8 cellular contexts compared by ENCODE assay signal in genomic region chr6:33206864-33207568, GRCh38. TPM values are rescaled to one million over a fixed set of nuclear protein-coding genes. Genes with fewer than 3 reads are reported as not detected.
DNase-seq lines count a peak whose midpoint lies in the region; FAIRE-seq and TF ChIP-seq lines count a peak whose summit lies in the region.

No MANE protein-coding gene starts in this region.

- H3K4me1 ChIP-seq in HUES64 (ENCODE audit: insufficient read depth, low read length) (peaks cover 26% of the 10 kb centered on the region), muscle layer of duodenum (ENCODE audit: control insufficient read depth in 1 of 2, insufficient read depth in 2 of 2, low read length in 2 of 2) (peaks cover 12 to 41% of the 10 kb centered on the region in 2 donors)

- peaks cover 63% of the 10 kb centered on the region for H3K4me1 Mint-ChIP-seq in chondrocyte (ENCODE audit: low read depth)

- no peaks in the 10 kb centered on the region for H3K9me3 Mint-ChIP-seq in chondrocyte (ENCODE audit: low read depth)

- H3K27ac ChIP-seq in HUES64 (ENCODE audit: low read depth, low read length) (no peak overlapping the region; the same call in 1 of the 2 replicates), muscle layer of duodenum (ENCODE audit: low read length) (no peak overlapping the region)

- no peaks in the 10 kb centered on the region for H3K27me3 Mint-ChIP-seq in chondrocyte (ENCODE audit: low read depth)

- no peak for FAIRE-seq in D721Med (lab: Jason Lieb, UNC)

- H3K36me3 ChIP-seq in HUES64 (ENCODE audit: insufficient read depth, low read length): peaks cover 35% of the 10 kb centered on the region
- H3K36me3 ChIP-seq in muscle layer of duodenum (ENCODE audit: control insufficient read depth in 1 of 2, insufficient read depth in 2 of 2, low read length in 2 of 2): peaks cover 33 to 38% of the 10 kb centered on the region in 2 donors

- WGBS in HUES64: 6% methylated on average over 18 of the region's 20 CpGs

- peak; percentile 71 for DNase-seq in AG20443 (ENCODE audit: low spot score)
- no peak for DNase-seq in chondrocyte (ENCODE audit: low spot score)
- no peak for DNase-seq in amniotic stem cell (lab: John Stamatoyannopoulos, UW)
- DNase-seq in D721Med (ENCODE audit: insufficient read length, low spot score): no peak
- DNase-seq in stimulated activated CD4-positive, alpha-beta T cell treated with anti-CD3 and anti-CD28 coated beads, Interleukin-1b, Interleukin-23, amount 100 ng/mL, for 48 hours: no peak
- DNase-seq in medulla oblongata (ENCODE audit: extremely low spot score): no peak

- peak overlapping the region; percentile 90 for H3K4me3 ChIP-seq in HUES64 (ENCODE audit: low read length)
- peak overlapping the region; percentile 69 to 86 for H3K4me3 ChIP-seq in muscle layer of duodenum (ENCODE audit: low read depth in 1 of 2, low read length in 2 of 2)

- H3K9ac ChIP-seq in HUES64 (ENCODE audit: low read depth, low read length): no peak overlapping the region

- peaks cover 26% of the 10 kb centered on the region for H3K36me3 Mint-ChIP-seq in chondrocyte (ENCODE audit: low read depth)

- H3K27ac Mint-ChIP-seq in chondrocyte (ENCODE audit: unreplicated experiment): peak overlapping the region; percentile 98

- TF ChIP-seq CTCF in chondrocyte (IDR thresholded peaks at IDR 0.05) (no peak), D721Med (IDR thresholded peaks at IDR 0.05; ENCODE audit: insufficient read depth, missing control alignments) (no peak)

- H3K27me3 ChIP-seq in HUES64 (ENCODE audit: insufficient read depth, low read length) (peaks cover 53% of the 10 kb centered on the region), muscle layer of duodenum (ENCODE audit: low read depth, low read length) (no peaks in the 10 kb centered on the region)

- H3K9me3 ChIP-seq in HUES64 (ENCODE audit: insufficient read depth, low read depth, low read length): no peaks in the 10 kb centered on the region
- no peaks in the 10 kb centered on the region for H3K9me3 ChIP-seq in muscle layer of duodenum (ENCODE audit: control insufficient read depth in 1 of 2, low read length in 2 of 2)

- peak overlapping the region; percentile 96 for H3K4me3 Mint-ChIP-seq in chondrocyte (ENCODE audit: unreplicated experiment)

RNA-seq across cellular contexts. Expression of gene RING1, which starts 1.3 kb away (rescaled TPM):
- 27.4 TPM for polyA plus RNA-seq in HUES64 (2013, experiment 1 of 2)
- 29.5 TPM for polyA plus RNA-seq in HUES64 (2013, experiment 2 of 2)
- total RNA-seq in chondrocyte: 42.8 to 49.7 TPM (median 44.5 TPM) in 3 replicates

RNA-seq across cellular contexts. Expression of gene HSD17B8, which starts 2.6 kb away (rescaled TPM):
- polyA plus RNA-seq in HUES64 (2013, experiment 1 of 2): 3.5 TPM
- polyA plus RNA-seq in HUES64 (2013, experiment 2 of 2): 3.2 TPM
- total RNA-seq in chondrocyte: 0.60 to 2.8 TPM (median 1.1 TPM) in 3 replicates

RNA-seq across cellular contexts. Expression of gene SLC39A7, which starts 6.3 kb away (rescaled TPM):
- polyA plus RNA-seq in HUES64 (2013, experiment 1 of 2): 75.8 TPM
- 72.8 TPM for polyA plus RNA-seq in HUES64 (2013, experiment 2 of 2)
- 222 to 238 TPM (median 225 TPM) in 3 replicates for total RNA-seq in chondrocyte

RNA-seq across cellular contexts. Expression of gene RXRB, which starts 6.6 kb away (rescaled TPM):
- 13.1 TPM for polyA plus RNA-seq in HUES64 (2013, experiment 1 of 2)
- 12.7 TPM for polyA plus RNA-seq in HUES64 (2013, experiment 2 of 2)
- 45.1 to 51.5 TPM (median 46.5 TPM) in 3 replicates for total RNA-seq in chondrocyte

RNA-seq across cellular contexts. Expression of gene COL11A2, which starts 14.7 kb away (rescaled TPM):
- polyA plus RNA-seq in HUES64 (2013, experiment 1 of 2): 0.70 TPM
- 0.63 TPM for polyA plus RNA-seq in HUES64 (2013, experiment 2 of 2)
- total RNA-seq in chondrocyte: 2.8 to 10.0 TPM (median 10.0 TPM) in 3 replicates
